Comparison of ENCODE assay signal across 28 cellular contexts in the genomic region with DNA sequence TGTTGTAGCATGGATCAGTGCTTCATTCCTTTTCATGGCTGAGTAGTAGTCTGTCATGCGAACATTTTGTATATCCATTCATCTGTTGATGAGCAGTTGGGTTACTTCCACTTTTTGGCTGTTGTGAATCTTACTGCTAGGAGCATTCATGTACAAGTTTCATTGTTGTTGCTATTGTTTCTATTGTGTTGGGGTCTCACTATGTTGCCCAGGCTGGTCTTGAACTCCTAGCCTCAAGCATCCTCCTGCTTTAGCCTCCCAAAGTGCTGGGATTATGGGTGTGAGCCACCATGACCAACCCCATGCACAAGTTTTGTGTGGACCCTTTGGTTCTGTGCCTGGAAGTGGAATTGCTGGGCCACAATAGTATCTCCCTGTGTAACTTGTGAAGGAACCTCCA.
"Had no signal": no experiment of that assay in that cellular context is flagged by ENCODE, and none has a peak within 500 bp of the region (broad histone marks: within the 10 kb centered on the region; RNA-seq: fewer than 3 reads in every experiment).

No MANE protein-coding gene starts in this region.

- H3K27ac Mint-ChIP-seq: mesothelial cell of epicardium, nephron progenitor cell had no signal

- H3K79me2 ChIP-seq: hepatocyte had no signal

- FAIRE-seq: islet of Langerhans, urothelium cell line had no signal

- H3K4me1 Mint-ChIP-seq: mesothelial cell of epicardium had no signal

- H3K9me3 Mint-ChIP-seq: mesothelial cell of epicardium, naive B cell, nephron progenitor cell had no signal

- H3K4me3 Mint-ChIP-seq: mesothelial cell of epicardium, nephron progenitor cell had no signal

- ATAC-seq: gastroesophageal sphincter, heart left ventricle, left cardiac atrium, left lung, mucosa of descending colon, sciatic nerve had no signal

- H3K27ac ChIP-seq: coronary artery, gastroesophageal sphincter, heart left ventricle, hepatocyte, left lung, prostate gland, right atrium auricular region, stomach, tibial nerve, upper lobe of left lung had no signal

- H3K9me3 ChIP-seq: gastroesophageal sphincter, heart left ventricle, left lung, mucosa of descending colon, prostate gland, right atrium auricular region, stomach, tibial nerve, upper lobe of left lung had no signal

- H2AFZ ChIP-seq: hepatocyte had no signal

- H3K4me2 ChIP-seq: hepatocyte, smooth muscle cell had no signal

- H3K4me3 ChIP-seq: coronary artery, gastroesophageal sphincter, heart left ventricle, hepatocyte, left lung, mucosa of descending colon, prostate gland, right atrium auricular region, smooth muscle cell, stomach, tibial nerve, upper lobe of left lung had no signal

- H3K36me3 ChIP-seq: left lung, prostate gland, right atrium auricular region, upper lobe of left lung had no signal

- H3K4me1 ChIP-seq: gastroesophageal sphincter, left lung, prostate gland had no signal

- H3K27me3 ChIP-seq: gastroesophageal sphincter, heart left ventricle, hepatocyte, left lung, right atrium auricular region, stomach, tibial nerve, upper lobe of left lung had no signal

- H3K27me3 Mint-ChIP-seq: naive B cell had no signal

- DNase-seq: dermis blood vessel endothelial cell; foreskin fibroblast; heart left ventricle; left cardiac atrium; left lung; mesenchymal stem cell; mucosa of descending colon; naive B cell; nephron progenitor cell; nucleus accumbens; stimulated activated CD4-positive, alpha-beta T cell treated with anti-CD3 and anti-CD28 coated beads, Interleukin-12 subunit alpha, Interleukin-12 subunit beta, amount 100 ng/mL, for 4 hours; stimulated activated CD4-positive, alpha-beta T cell treated with anti-CD3 and anti-CD28 coated beads, Interleukin-1b, Interleukin-23, amount 100 ng/mL, for 48 hours; stimulated activated CD4-positive, alpha-beta T cell treated with anti-CD3 and anti-CD28 coated beads, Interleukin-4, amount 100 ng/mL, for 1 hour; stimulated activated CD8-positive, alpha-beta memory T cell treated with anti-CD3 and anti-CD28 coated beads, Interleukin-4, amount 100 ng/mL, for 48 hours; stimulated activated naive CD4-positive, alpha-beta T cell treated with Interleukin-2 at 50 U/mL for 16 hours; stomach; upper lobe of left lung had no signal
